In the genomic region with DNA sequence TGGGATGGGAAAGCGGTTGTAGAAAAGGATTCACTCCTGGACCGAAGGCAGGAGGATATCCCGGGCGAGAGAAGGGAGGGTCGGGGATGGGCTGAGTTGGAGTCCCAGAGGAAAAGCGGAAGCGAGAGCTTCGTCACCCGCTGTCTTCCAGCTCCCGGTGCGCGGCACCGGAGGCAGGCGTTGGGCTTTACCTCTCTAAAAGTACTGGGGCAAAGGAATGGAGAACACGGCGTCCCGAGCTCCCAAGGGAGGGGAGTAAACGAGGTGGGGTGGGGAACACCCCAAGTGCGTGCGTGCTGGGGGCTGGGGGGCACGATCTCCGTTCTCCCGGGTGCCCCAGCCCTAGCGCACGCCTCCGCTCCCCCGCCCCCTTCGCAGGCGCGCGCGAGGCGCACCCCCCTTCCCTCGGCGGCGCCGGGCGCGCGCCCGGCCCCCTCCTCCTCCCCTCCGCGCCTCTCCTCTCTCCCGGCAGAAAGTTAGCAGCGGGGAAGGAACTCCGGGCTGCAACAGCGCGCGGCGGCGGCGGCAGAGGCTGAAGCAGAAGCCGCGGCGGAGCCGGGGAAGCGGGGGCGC, we compare ENCODE assay signal across 1 cellular context.
TF ChIP-seq lines count a peak whose summit lies in the region.

A gene (plus strand): TSS at position 441 of the 573 bp plus-strand sequence.

TF ChIP-seq in GM23338, 12 proteins besides CTCF, POLR2A, EP300 and RAD21 (continued from another document):
- TF ChIP-seq, protein P1, sequence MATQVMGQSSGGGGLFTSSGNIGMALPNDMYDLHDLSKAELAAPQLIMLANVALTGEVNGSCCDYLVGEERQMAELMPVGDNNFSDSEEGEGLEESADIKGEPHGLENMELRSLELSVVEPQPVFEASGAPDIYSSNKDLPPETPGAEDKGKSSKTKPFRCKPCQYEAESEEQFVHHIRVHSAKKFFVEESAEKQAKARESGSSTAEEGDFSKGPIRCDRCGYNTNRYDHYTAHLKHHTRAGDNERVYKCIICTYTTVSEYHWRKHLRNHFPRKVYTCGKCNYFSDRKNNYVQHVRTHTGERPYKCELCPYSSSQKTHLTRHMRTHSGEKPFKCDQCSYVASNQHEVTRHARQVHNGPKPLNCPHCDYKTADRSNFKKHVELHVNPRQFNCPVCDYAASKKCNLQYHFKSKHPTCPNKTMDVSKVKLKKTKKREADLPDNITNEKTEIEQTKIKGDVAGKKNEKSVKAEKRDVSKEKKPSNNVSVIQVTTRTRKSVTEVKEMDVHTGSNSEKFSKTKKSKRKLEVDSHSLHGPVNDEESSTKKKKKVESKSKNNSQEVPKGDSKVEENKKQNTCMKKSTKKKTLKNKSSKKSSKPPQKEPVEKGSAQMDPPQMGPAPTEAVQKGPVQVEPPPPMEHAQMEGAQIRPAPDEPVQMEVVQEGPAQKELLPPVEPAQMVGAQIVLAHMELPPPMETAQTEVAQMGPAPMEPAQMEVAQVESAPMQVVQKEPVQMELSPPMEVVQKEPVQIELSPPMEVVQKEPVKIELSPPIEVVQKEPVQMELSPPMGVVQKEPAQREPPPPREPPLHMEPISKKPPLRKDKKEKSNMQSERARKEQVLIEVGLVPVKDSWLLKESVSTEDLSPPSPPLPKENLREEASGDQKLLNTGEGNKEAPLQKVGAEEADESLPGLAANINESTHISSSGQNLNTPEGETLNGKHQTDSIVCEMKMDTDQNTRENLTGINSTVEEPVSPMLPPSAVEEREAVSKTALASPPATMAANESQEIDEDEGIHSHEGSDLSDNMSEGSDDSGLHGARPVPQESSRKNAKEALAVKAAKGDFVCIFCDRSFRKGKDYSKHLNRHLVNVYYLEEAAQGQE (IDR thresholded peaks at IDR 0.05; ENCODE audit: unreplicated experiment), result no peak
- TF ChIP-seq JUNB (IDR thresholded peaks at IDR 0.05; ENCODE audit: unreplicated experiment), result no peak
- no peak for TF ChIP-seq CREB1 (CRISPR knock-in tag; IDR thresholded peaks at IDR 0.05; ENCODE audit: low read depth)
